8 cellular contexts compared by ENCODE assay signal in genomic region chr7:34928052-34928451, GRCh38.
DNase-seq lines count a peak whose midpoint lies in the region; ATAC-seq, FAIRE-seq and TF ChIP-seq lines count a peak whose summit lies in the region.
"Had no signal": no experiment of that assay in that cellular context is flagged by ENCODE, and none has a peak within 500 bp of the region (broad histone marks: within the 10 kb centered on the region; RNA-seq: fewer than 3 reads in every experiment).

No MANE protein-coding gene starts in this region.

- H3K9me3 Mint-ChIP-seq in GM23338 = peaks cover 4% of the 10 kb centered on the region; the same call in 1 of the 3 replicates

- H3F3A ChIP-seq in GM23338 (replicated peaks; ENCODE audit: low read depth) = no peaks in the 10 kb centered on the region

- H3K27ac Mint-ChIP-seq in GM23338 = no peak overlapping the region

- no peak overlapping the region for H3K4me3 Mint-ChIP-seq in GM23338

- peaks cover 14% of the 10 kb centered on the region for H3K4me1 Mint-ChIP-seq in GM23338

- ATAC-seq in GM23338 = peak; percentile 99
- ATAC-seq in HG03108 (IDR thresholded peaks at IDR 0.05; ENCODE audit: unreplicated experiment) = no peak

- DNase-seq in GM13976 (ENCODE audit: low spot score) = no peak
- DNase-seq in GM23338 (ENCODE audit: low spot score) = peak; percentile 93
- DNase-seq in M059J (ENCODE audit: low read depth) = peak; percentile 15
- DNase-seq in activated CD8-positive, alpha-beta memory T cell treated with anti-CD3 and anti-CD28 coated beads for 48 hours (ENCODE audit: low read depth in 2 of 3, low spot score in 2 of 3) = peak; percentile 7 to 50 (median 13)
- peak; percentile 83 for DNase-seq in globus pallidus (ENCODE audit: low spot score)
- peak; percentile 13 for DNase-seq in small intestine

- TF ChIP-seq CTCF in GM13976 (IDR thresholded peaks at IDR 0.05; ENCODE audit: borderline replicate concordance, control extremely low read depth, extremely low read depth, insufficient read depth, missing control alignments) (peak; percentile 31), GM23338 (conservative IDR thresholded peaks at IDR 0.05; ENCODE audit: low read depth in 2 of 2) (peak; percentile 66 to 87)

- in situ Hi-C loops in GM13976 (cut with MboI; ENCODE audit: low sequenced_read_pairs, unreplicated experiment) = no loop called here

- H3K27ac ChIP-seq in GM23338 (ENCODE audit: low read depth) (no peak overlapping the region), small intestine (ENCODE audit: low read depth in 1 of 2, low read length in 1 of 2) (no peak overlapping the region)
- H3K27ac ChIP-seq: tibial nerve had no signal

- no peak overlapping the region for H3K4me3 ChIP-seq in GM23338
- H3K4me3 ChIP-seq in small intestine (ENCODE audit: low read depth in 1 of 2, low read length in 2 of 2) = no peak overlapping the region
- H3K4me3 ChIP-seq: tibial nerve had no signal

- H3K4me1 ChIP-seq in GM23338 (ENCODE audit: insufficient read depth) (no peaks in the 10 kb centered on the region), small intestine (ENCODE audit: control insufficient read depth in 2 of 2, insufficient read depth in 1 of 2, low read depth in 1 of 2, low read length in 1 of 2) (no peaks in the 10 kb centered on the region)
- H3K4me1 ChIP-seq: tibial nerve had no signal

- no peak overlapping the region for H2AFZ ChIP-seq in GM23338

- H3K27me3 Mint-ChIP-seq in GM23338 (ENCODE audit: insufficient read depth, low read depth, poor library complexity) = no peaks in the 10 kb centered on the region

- H3K9me2 ChIP-seq in GM23338 (ENCODE audit: insufficient read depth) = no peaks in the 10 kb centered on the region

- FAIRE-seq in small intestine (lab: Jason Lieb, UNC) = no peak

- H3K27me3 ChIP-seq in GM23338 (ENCODE audit: insufficient read depth) (no peaks in the 10 kb centered on the region), small intestine (ENCODE audit: control insufficient read depth in 2 of 2, insufficient read depth in 2 of 2, low read length in 2 of 2) (no peaks in the 10 kb centered on the region)
- H3K27me3 ChIP-seq: tibial nerve had no signal

- no peak overlapping the region for H3K4me2 ChIP-seq in GM23338

- no peaks in the 10 kb centered on the region for H4K20me1 ChIP-seq in GM23338 (replicated peaks; ENCODE audit: insufficient read depth)

- H3K36me3 ChIP-seq in GM23338 (ENCODE audit: insufficient read depth) (no peaks in the 10 kb centered on the region), small intestine (ENCODE audit: control insufficient read depth in 2 of 2, insufficient read depth in 2 of 2, low read length in 2 of 2) (no peaks in the 10 kb centered on the region)

- no peaks in the 10 kb centered on the region for H3K36me3 Mint-ChIP-seq in GM23338 (ENCODE audit: low read depth)

- no peaks in the 10 kb centered on the region for H3K79me2 ChIP-seq in GM23338 (replicated peaks; ENCODE audit: insufficient read depth)

- 52 to 73% (median 67%) methylated on average over 5 of the region's 5 CpGs for WGBS in small intestine, 3 donors

- no peaks in the 10 kb centered on the region for H3K9me3 ChIP-seq in small intestine (ENCODE audit: control insufficient read depth, low read depth)

TF ChIP-seq in GM23338, 12 proteins besides CTCF, POLR2A, EP300 and RAD21 (continues in another document):
- TF ChIP-seq ETS1 (IDR thresholded peaks at IDR 0.05) (no peak), NANOG (IDR thresholded peaks at IDR 0.05; ENCODE audit: borderline replicate concordance) (no peak), STAT1 (IDR thresholded peaks at IDR 0.05; ENCODE audit: unreplicated experiment) (no peak), ZNF114 (CRISPR knock-in tag; IDR thresholded peaks at IDR 0.05) (no peak)
- TF ChIP-seq, protein P1, sequence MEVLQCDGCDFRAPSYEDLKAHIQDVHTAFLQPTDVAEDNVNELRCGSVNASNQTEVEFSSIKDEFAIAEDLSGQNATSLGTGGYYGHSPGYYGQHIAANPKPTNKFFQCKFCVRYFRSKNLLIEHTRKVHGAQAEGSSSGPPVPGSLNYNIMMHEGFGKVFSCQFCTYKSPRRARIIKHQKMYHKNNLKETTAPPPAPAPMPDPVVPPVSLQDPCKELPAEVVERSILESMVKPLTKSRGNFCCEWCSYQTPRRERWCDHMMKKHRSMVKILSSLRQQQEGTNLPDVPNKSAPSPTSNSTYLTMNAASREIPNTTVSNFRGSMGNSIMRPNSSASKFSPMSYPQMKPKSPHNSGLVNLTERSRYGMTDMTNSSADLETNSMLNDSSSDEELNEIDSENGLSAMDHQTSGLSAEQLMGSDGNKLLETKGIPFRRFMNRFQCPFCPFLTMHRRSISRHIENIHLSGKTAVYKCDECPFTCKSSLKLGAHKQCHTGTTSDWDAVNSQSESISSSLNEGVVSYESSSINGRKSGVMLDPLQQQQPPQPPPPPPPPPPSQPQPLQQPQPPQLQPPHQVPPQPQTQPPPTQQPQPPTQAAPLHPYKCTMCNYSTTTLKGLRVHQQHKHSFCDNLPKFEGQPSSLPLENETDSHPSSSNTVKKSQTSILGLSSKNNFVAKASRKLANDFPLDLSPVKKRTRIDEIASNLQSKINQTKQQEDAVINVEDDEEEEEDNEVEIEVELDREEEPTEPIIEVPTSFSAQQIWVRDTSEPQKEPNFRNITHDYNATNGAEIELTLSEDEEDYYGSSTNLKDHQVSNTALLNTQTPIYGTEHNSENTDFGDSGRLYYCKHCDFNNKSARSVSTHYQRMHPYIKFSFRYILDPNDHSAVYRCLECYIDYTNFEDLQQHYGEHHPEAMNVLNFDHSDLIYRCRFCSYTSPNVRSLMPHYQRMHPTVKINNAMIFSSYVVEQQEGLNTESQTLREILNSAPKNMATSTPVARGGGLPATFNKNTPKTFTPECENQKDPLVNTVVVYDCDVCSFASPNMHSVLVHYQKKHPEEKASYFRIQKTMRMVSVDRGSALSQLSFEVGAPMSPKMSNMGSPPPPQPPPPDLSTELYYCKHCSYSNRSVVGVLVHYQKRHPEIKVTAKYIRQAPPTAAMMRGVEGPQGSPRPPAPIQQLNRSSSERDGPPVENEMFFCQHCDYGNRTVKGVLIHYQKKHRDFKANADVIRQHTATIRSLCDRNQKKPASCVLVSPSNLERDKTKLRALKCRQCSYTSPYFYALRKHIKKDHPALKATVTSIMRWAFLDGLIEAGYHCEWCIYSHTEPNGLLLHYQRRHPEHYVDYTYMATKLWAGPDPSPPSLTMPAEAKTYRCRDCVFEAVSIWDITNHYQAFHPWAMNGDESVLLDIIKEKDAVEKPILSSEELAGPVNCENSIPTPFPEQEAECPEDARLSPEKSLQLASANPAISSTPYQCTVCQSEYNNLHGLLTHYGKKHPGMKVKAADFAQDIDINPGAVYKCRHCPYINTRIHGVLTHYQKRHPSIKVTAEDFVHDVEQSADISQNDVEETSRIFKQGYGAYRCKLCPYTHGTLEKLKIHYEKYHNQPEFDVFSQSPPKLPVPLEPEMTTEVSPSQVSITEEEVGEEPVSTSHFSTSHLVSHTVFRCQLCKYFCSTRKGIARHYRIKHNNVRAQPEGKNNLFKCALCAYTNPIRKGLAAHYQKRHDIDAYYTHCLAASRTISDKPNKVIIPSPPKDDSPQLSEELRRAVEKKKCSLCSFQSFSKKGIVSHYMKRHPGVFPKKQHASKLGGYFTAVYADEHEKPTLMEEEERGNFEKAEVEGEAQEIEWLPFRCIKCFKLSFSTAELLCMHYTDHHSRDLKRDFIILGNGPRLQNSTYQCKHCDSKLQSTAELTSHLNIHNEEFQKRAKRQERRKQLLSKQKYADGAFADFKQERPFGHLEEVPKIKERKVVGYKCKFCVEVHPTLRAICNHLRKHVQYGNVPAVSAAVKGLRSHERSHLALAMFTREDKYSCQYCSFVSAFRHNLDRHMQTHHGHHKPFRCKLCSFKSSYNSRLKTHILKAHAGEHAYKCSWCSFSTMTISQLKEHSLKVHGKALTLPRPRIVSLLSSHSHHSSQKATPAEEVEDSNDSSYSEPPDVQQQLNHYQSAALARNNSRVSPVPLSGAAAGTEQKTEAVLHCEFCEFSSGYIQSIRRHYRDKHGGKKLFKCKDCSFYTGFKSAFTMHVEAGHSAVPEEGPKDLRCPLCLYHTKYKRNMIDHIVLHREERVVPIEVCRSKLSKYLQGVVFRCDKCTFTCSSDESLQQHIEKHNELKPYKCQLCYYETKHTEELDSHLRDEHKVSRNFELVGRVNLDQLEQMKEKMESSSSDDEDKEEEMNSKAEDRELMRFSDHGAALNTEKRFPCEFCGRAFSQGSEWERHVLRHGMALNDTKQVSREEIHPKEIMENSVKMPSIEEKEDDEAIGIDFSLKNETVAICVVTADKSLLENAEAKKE (CRISPR knock-in tag; IDR thresholded peaks at IDR 0.05) = no peak
